In genomic region chr1:75079535-75080290, GRCh38 we compare ENCODE assay signal across 17 cellular contexts. TPM values are rescaled to one million over a fixed set of nuclear protein-coding genes. Genes with fewer than 3 reads are reported as not detected.
DNase-seq lines count a peak whose midpoint lies in the region; ATAC-seq, FAIRE-seq and TF ChIP-seq lines count a peak whose summit lies in the region.
"Had no signal": no experiment of that assay in that cellular context is flagged by ENCODE, and none has a peak within 500 bp of the region (broad histone marks: within the 10 kb centered on the region; RNA-seq: fewer than 3 reads in every experiment).

No MANE protein-coding gene starts in this region.

- DNase-seq in COLO668 (lab: John Stamatoyannopoulos, UW; ENCODE audit: unreplicated experiment) (peak; percentile 54), NCI-H1092 treated with DMSO at 0.1 percent for 48 hours (lab: John Stamatoyannopoulos, UW) (peak; percentile 54), NCI-H774 (lab: John Stamatoyannopoulos, UW) (peak; percentile 44), endothelial cell of umbilical vein (ENCODE audit: low read depth, low spot score) (peak; percentile 61), GDM1 (lab: John Stamatoyannopoulos, UW) (no peak), H54 (ENCODE audit: insufficient read length, low spot score) (no peak)
- DNase-seq: activated CD8-positive, alpha-beta memory T cell treated with anti-CD3 and anti-CD28 coated beads, Interleukin-2, amount 50 U/mL, for 4 hours; Calu3; heart left ventricle; KBM-7; naive thymus-derived CD4-positive, alpha-beta T cell; stimulated activated naive B cell treated with anti-CD40 and anti-IgM and Interleukin-4, amounts not matched to agents 10 μg/mL and 1 μg/mL and 100 μg/mL, for 72 hours; uterus had no signal

- no peak for TF ChIP-seq CTCF in endothelial cell of umbilical vein (IDR thresholded peaks at IDR 0.05; ENCODE audit: extremely low read depth in 1 of 2, insufficient read depth in 1 of 2, low read depth in 1 of 2, low read length in 2 of 2)

- H3K4me2 ChIP-seq in endothelial cell of umbilical vein (ENCODE audit: insufficient read depth, low read length) = no peak overlapping the region

- POLR2A ChIA-PET in endothelial cell of umbilical vein (lab: Charles Lee) = no interaction called here

- CTCF ChIA-PET in endothelial cell of umbilical vein (lab: Charles Lee) = no interaction called here

- ATAC-seq in HG03097 (IDR thresholded peaks at IDR 0.05; ENCODE audit: low FRiP score, unreplicated experiment) (no peak), GM19328 (IDR thresholded peaks at IDR 0.05; ENCODE audit: unreplicated experiment) (no peak)
- ATAC-seq: heart left ventricle; naive thymus-derived CD4-positive, alpha-beta T cell; stimulated activated naive B cell treated with anti-CD40 and anti-IgM and Interleukin-4, amounts not matched to agents 10 μg/mL and 1 μg/mL and 100 μg/mL, for 72 hours had no signal

- no peaks in the 10 kb centered on the region for H3K9me1 ChIP-seq in endothelial cell of umbilical vein (replicated peaks; ENCODE audit: control insufficient read depth, extremely low read depth, insufficient read depth, low read length)

- H3K9me3 ChIP-seq in endothelial cell of umbilical vein (replicated peaks; ENCODE audit: control insufficient read depth, insufficient read depth, low read length) = no peaks in the 10 kb centered on the region
- H3K9me3 ChIP-seq: heart left ventricle, uterus had no signal

- BruUV-seq in endothelial cell of umbilical vein (replicated peaks; lab: Mats Ljungman, UMichigan) = no TSS peak

- TF ChIP-seq POLR2A in endothelial cell of umbilical vein (IDR thresholded peaks at IDR 0.05; ENCODE audit: low read depth, low read length) = no peak
- no peak for TF ChIP-seq POLR2A in H54 (IDR thresholded peaks at IDR 0.05; ENCODE audit: low read depth, low read length)

- no peak overlapping the region for H3K9ac ChIP-seq in endothelial cell of umbilical vein (replicated peaks; ENCODE audit: extremely low read depth, insufficient read depth, low read length)

- H3K4me3 ChIP-seq in endothelial cell of umbilical vein (replicated peaks in 1 of 3; ENCODE audit: insufficient read depth in 1 of 3, low read depth in 1 of 3, low read length in 3 of 3) = no peak overlapping the region
- H3K4me3 ChIP-seq: heart left ventricle, uterus had no signal

- no peaks in the 10 kb centered on the region for H3K4me1 ChIP-seq in endothelial cell of umbilical vein (ENCODE audit: control insufficient read depth, extremely low read depth, insufficient read depth, low read length)
- H3K4me1 ChIP-seq: heart left ventricle, uterus had no signal

- no peaks in the 10 kb centered on the region for H3K79me2 ChIP-seq in endothelial cell of umbilical vein (ENCODE audit: control insufficient read depth, insufficient read depth, low read length)

- no peaks in the 10 kb centered on the region for H4K20me1 ChIP-seq in endothelial cell of umbilical vein (replicated peaks; ENCODE audit: control insufficient read depth, extremely low read depth, insufficient read depth, low read length)

- no peak for FAIRE-seq in endothelial cell of umbilical vein (lab: Jason Lieb, UNC)
- FAIRE-seq in H54 (lab: Jason Lieb, UNC) = no peak

- H2AFZ ChIP-seq in endothelial cell of umbilical vein (ENCODE audit: low read depth, low read length) = no peak overlapping the region

- H3K27ac ChIP-seq in endothelial cell of umbilical vein (ENCODE audit: insufficient read depth, low read depth, low read length) = no peak overlapping the region
- H3K27ac ChIP-seq: heart left ventricle, RWPE1, uterus had no signal

- H3K27me3 ChIP-seq in endothelial cell of umbilical vein (ENCODE audit: control insufficient read depth in 2 of 2, insufficient read depth in 2 of 2, low read length in 2 of 2) = no peaks in the 10 kb centered on the region
- H3K27me3 ChIP-seq: heart left ventricle, uterus had no signal

- intact Hi-C loops in endothelial cell of umbilical vein (cut with micrococcal nuclease) = no loop called here

- no peaks in the 10 kb centered on the region for H3K36me3 ChIP-seq in endothelial cell of umbilical vein (ENCODE audit: control insufficient read depth in 2 of 2, extremely low read depth in 1 of 2, insufficient read depth in 2 of 2, low read length in 2 of 2)
- H3K36me3 ChIP-seq: heart left ventricle, uterus had no signal

- dilution Hi-C loops in endothelial cell of umbilical vein (cut with MboI; ENCODE audit: extremely low pct_ligation_motif_present, low sequenced_read_pairs) = no loop called here

TF ChIP-seq in endothelial cell of umbilical vein, 7 proteins besides CTCF, POLR2A, EP300 and RAD21:
- TF ChIP-seq JUN (IDR thresholded peaks at IDR 0.05; ENCODE audit: borderline replicate concordance, insufficient read depth, insufficient read length, low read depth) (no peak), EZH2 (IDR thresholded peaks at IDR 0.05; ENCODE audit: borderline replicate concordance, low read depth, low read length, severe bottlenecking) (no peak), FOS (IDR thresholded peaks at IDR 0.05; ENCODE audit: borderline replicate concordance, insufficient read depth, low read length) (no peak), GATA2 (IDR thresholded peaks at IDR 0.05; ENCODE audit: insufficient read depth, insufficient read length, low read depth, low read length) (peak; percentile 71)

RNA-seq across cellular contexts. Expression of gene LHX8, which starts 54.5 kb away (rescaled TPM):
- not detected in 2 replicates for total RNA-seq in endothelial cell of umbilical vein
- not detected in 2 replicates for polyA plus RNA-seq in endothelial cell of umbilical vein
- polyA plus RNA-seq in endothelial cell of umbilical vein (2011; cell fraction: cytosol; rRNA removed) = not detected in 2 replicates
- polyA plus RNA-seq in endothelial cell of umbilical vein (2011; cell fraction: nucleus; rRNA removed) = not detected in 2 replicates
- polyA plus RNA-seq in endothelial cell of umbilical vein (2012) = not detected in 2 replicates
- polyA minus RNA-seq in endothelial cell of umbilical vein = not detected in 2 replicates
- not detected for polyA minus RNA-seq in endothelial cell of umbilical vein (2011; cell fraction: cytosol; rRNA and poly(A)+ RNA removed)
- polyA minus RNA-seq in endothelial cell of umbilical vein (2011; cell fraction: nucleus; rRNA and poly(A)+ RNA removed) = not detected in 2 replicates
- total RNA-seq: Calu3; cardiac septum; heart left ventricle; naive thymus-derived CD4-positive, alpha-beta T cell had no signal
- polyA plus RNA-seq: heart left ventricle; naive thymus-derived CD4-positive, alpha-beta T cell had no signal

Comparison
In these comparisons a context has a peak if more than half of its experiments do, and no peak if none do; other contexts are left out.
1. DNase-seq: peak in COLO668 (single experiment), NCI-H1092 treated with DMSO at 0.1 percent for 48 hours (single experiment), NCI-H774 (single experiment) and endothelial cell of umbilical vein (single experiment); none in GDM1 (single experiment) and H54 (single experiment).